ENCODE assay signal across 14 cellular contexts in the genomic region with DNA sequence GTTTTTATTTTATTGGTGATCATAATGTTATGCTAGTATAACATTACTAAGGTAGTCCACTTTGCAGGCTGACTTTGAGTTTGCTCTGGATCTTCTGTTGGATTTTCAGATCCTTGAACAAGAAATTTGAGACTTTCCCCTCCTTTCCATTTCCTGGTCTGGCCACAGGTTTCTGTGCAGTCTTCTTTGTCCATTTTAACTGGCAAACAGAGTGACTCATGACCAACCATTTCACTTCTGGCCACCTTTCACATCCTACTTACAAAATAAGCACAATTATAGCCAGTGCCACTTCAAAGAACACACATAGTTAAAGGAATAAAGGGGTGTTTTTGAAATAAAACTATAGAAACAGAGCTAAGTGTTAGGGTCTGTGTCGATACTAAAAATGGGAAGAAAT. TPM values are rescaled to one million over a fixed set of nuclear protein-coding genes. Genes with fewer than 3 reads are reported as not detected.
DNase-seq lines count a peak whose midpoint lies in the region; ATAC-seq and TF ChIP-seq lines count a peak whose summit lies in the region.
"Had no signal": no experiment of that assay in that cellular context is flagged by ENCODE, and none has a peak within 500 bp of the region (broad histone marks: within the 10 kb centered on the region; RNA-seq: fewer than 3 reads in every experiment).

No MANE protein-coding gene starts in this region.

- H3K4me2 ChIP-seq in PC-3 (ENCODE audit: low read length) = peak overlapping the region; percentile 41

- H3K4me3 Mint-ChIP-seq in MCF 10A (ENCODE audit: unreplicated experiment) (no peak overlapping the region), T-helper 17 cell (no peak overlapping the region)
- H3K4me3 Mint-ChIP-seq: activated CD4-positive, alpha-beta memory T cell treated with anti-CD3 and anti-CD28 coated beads, Interleukin-2, amount 10 ng/mL, durations not matched to agents 7 days and 5 days; H9 had no signal

- TF ChIP-seq POLR2A in breast epithelium (IDR thresholded peaks at IDR 0.05) (no peak), Peyer's patch (IDR thresholded peaks at IDR 0.05) (no peak)

- no peak for TF ChIP-seq CTCF in MCF 10A (IDR thresholded peaks at IDR 0.05; ENCODE audit: unreplicated experiment)
- TF ChIP-seq CTCF in breast epithelium (IDR thresholded peaks at IDR 0.05) = no peak
- TF ChIP-seq CTCF in PC-3 (conservative IDR thresholded peaks at IDR 0.05; ENCODE audit: low read depth, low read length) = no peak
- TF ChIP-seq CTCF in fibroblast of mammary gland (conservative IDR thresholded peaks at IDR 0.05; ENCODE audit: control insufficient read depth, insufficient read depth, low read depth, low read length) = no peak
- no peak for TF ChIP-seq CTCF in Peyer's patch (IDR thresholded peaks at IDR 0.05)

- no peaks in the 10 kb centered on the region for H3K27me3 Mint-ChIP-seq in MCF 10A (ENCODE audit: insufficient read depth, unreplicated experiment)
- H3K27me3 Mint-ChIP-seq in T-helper 17 cell = peaks cover 10% of the 10 kb centered on the region

- H3K4me1 Mint-ChIP-seq in MCF 10A (ENCODE audit: insufficient read depth, unreplicated experiment) = peaks cover 7% of the 10 kb centered on the region
- no peaks in the 10 kb centered on the region for H3K4me1 Mint-ChIP-seq in T-helper 17 cell
- H3K4me1 Mint-ChIP-seq: activated CD4-positive, alpha-beta memory T cell treated with anti-CD3 and anti-CD28 coated beads, Interleukin-2, amount 10 ng/mL, durations not matched to agents 7 days and 5 days had no signal

- no peaks in the 10 kb centered on the region for H3K9me3 Mint-ChIP-seq in MCF 10A (ENCODE audit: unreplicated experiment)
- H3K9me3 Mint-ChIP-seq: activated CD4-positive, alpha-beta memory T cell treated with anti-CD3 and anti-CD28 coated beads, Interleukin-2, amount 10 ng/mL, durations not matched to agents 7 days and 5 days; activated T-helper 2 cell treated with anti-CD3 and anti-CD28 coated beads, Interferon-gamma antibody, Interleukin-2, Interleukin-4, amounts not matched to agents 10 μg/mL and 5 μg/mL and 100 μg/mL, durations not matched to agents 14 hours and 24 hours and 36 hours; H9 had no signal

- H3K4me3 ChIP-seq in breast epithelium (no peak overlapping the region), PC-3 (ENCODE audit: low read length) (no peak overlapping the region), fibroblast of mammary gland (ENCODE audit: control insufficient read depth, low read depth, low read length) (no peak overlapping the region), Peyer's patch (no peak overlapping the region)
- H3K4me3 ChIP-seq: uterus had no signal

- no peaks in the 10 kb centered on the region for H3K9me2 ChIP-seq in PC-3 (replicated peaks; ENCODE audit: low read length)

- no peak overlapping the region for H3K27ac Mint-ChIP-seq in MCF 10A (ENCODE audit: low read depth, unreplicated experiment)
- no peak overlapping the region for H3K27ac Mint-ChIP-seq in T-helper 17 cell
- H3K27ac Mint-ChIP-seq: activated CD4-positive, alpha-beta memory T cell treated with anti-CD3 and anti-CD28 coated beads, Interleukin-2, amount 10 ng/mL, durations not matched to agents 7 days and 5 days; activated T-helper 2 cell treated with anti-CD3 and anti-CD28 coated beads, Interferon-gamma antibody, Interleukin-2, Interleukin-4, amounts not matched to agents 10 μg/mL and 5 μg/mL and 100 μg/mL, durations not matched to agents 14 hours and 24 hours and 36 hours had no signal

- H3K79me2 ChIP-seq in PC-3 (ENCODE audit: low read length) = no peaks in the 10 kb centered on the region

- no peaks in the 10 kb centered on the region for H3K9me3 ChIP-seq in breast epithelium
- H3K9me3 ChIP-seq in PC-3 (ENCODE audit: low read length) = no peaks in the 10 kb centered on the region
- no peaks in the 10 kb centered on the region for H3K9me3 ChIP-seq in T-helper 17 cell (ENCODE audit: control insufficient read depth, low read length, poor library complexity, severe bottlenecking)
- H3K9me3 ChIP-seq in Peyer's patch = no peaks in the 10 kb centered on the region
- H3K9me3 ChIP-seq: uterus had no signal

- H3K4me1 ChIP-seq in breast epithelium (no peaks in the 10 kb centered on the region), PC-3 (ENCODE audit: insufficient read depth, low read length) (peaks cover 14% of the 10 kb centered on the region), Peyer's patch (no peaks in the 10 kb centered on the region)
- H3K4me1 ChIP-seq: uterus had no signal

- no peaks in the 10 kb centered on the region for H4K20me1 ChIP-seq in PC-3 (ENCODE audit: low read length)

- ATAC-seq in PC-3 = peak; percentile 95
- ATAC-seq in T-helper 17 cell = no peak
- no peak for ATAC-seq in HG02870 (IDR thresholded peaks at IDR 0.05; ENCODE audit: unreplicated experiment)
- no peak for ATAC-seq in GM19455 (IDR thresholded peaks at IDR 0.05; ENCODE audit: unreplicated experiment)

- intact Hi-C loops in MCF 10A (cut with micrococcal nuclease) = no loop called here
- intact Hi-C loops in breast epithelium (cut with DNase I; ENCODE audit: low total_unique reads) = no loop called here
- intact Hi-C loops in PC-3 (cut with micrococcal nuclease) = no loop called here

- H3K36me3 Mint-ChIP-seq in MCF 10A (ENCODE audit: insufficient read depth, unreplicated experiment) = no peaks in the 10 kb centered on the region
- no peaks in the 10 kb centered on the region for H3K36me3 Mint-ChIP-seq in T-helper 17 cell (ENCODE audit: low read depth)

- CTCF ChIA-PET in MCF 10A (lab: Yijun Ruan, JAX) (interaction anchor here (0.6 kb wide), 1 partner anchor 1255 kb away, joined by 3 read pairs; no protein-coding TSS in a partner anchor), PC-3 (lab: Charles Lee) (no interaction called here)

- no peaks in the 10 kb centered on the region for H3F3A ChIP-seq in PC-3 (ENCODE audit: low read length, unreplicated experiment)

- BruUV-seq in MCF 10A (replicated peaks; lab: Mats Ljungman, UMichigan) (no TSS peak), PC-3 (replicated peaks; lab: Mats Ljungman, UMichigan) (no TSS peak)

- H3K36me3 ChIP-seq in breast epithelium (no peaks in the 10 kb centered on the region), PC-3 (ENCODE audit: low read depth, low read length) (no peaks in the 10 kb centered on the region), Peyer's patch (no peaks in the 10 kb centered on the region)
- H3K36me3 ChIP-seq: uterus had no signal

- peak; percentile 51 for DNase-seq in MCF 10A (ENCODE audit: unreplicated experiment)
- DNase-seq in breast epithelium (ENCODE audit: low spot score in 2 of 2) = no peak
- peak; percentile 67 for DNase-seq in PC-3
- DNase-seq in fibroblast of mammary gland (ENCODE audit: low read depth) = peak; percentile 64
- no peak for DNase-seq in T-helper 17 cell
- DNase-seq in Peyer's patch = no peak
- DNase-seq: activated CD4-positive, alpha-beta memory T cell treated with anti-CD3 and anti-CD28 coated beads, Interleukin-2, amount 10 ng/mL, durations not matched to agents 7 days and 5 days; H9; NCI-H1436; T-helper 9 cell; uterus had no signal

- H3K27me3 ChIP-seq in breast epithelium (no peaks in the 10 kb centered on the region), PC-3 (ENCODE audit: low read length) (no peaks in the 10 kb centered on the region), Peyer's patch (no peaks in the 10 kb centered on the region)
- H3K27me3 ChIP-seq: uterus had no signal

- H3K27ac ChIP-seq in breast epithelium (no peak overlapping the region), PC-3 (ENCODE audit: low read length) (peak overlapping the region; percentile 23; the same call in 1 of the 2 replicates), Peyer's patch (no peak overlapping the region)
- H3K27ac ChIP-seq: uterus had no signal

- POLR2A ChIA-PET in MCF 10A (lab: Yijun Ruan, JAX) = no interaction called here
- POLR2A ChIA-PET in PC-3 (lab: Charles Lee; ENCODE audit: unreplicated experiment) = no interaction called here

- H3K9ac ChIP-seq in PC-3 (ENCODE audit: low read length) = no peak overlapping the region

- 0 out of 2 replicates have a peak overlapping the region, but pooled peaks have one; percentile 48 for H2AFZ ChIP-seq in PC-3 (ENCODE audit: low read length)

RNA-seq across cellular contexts. Expression of gene ANK2, which starts 8.4 kb away (rescaled TPM):
- 37.4 and 41.2 TPM in 2 replicates for total RNA-seq in MCF 10A (2022)
- total RNA-seq in breast epithelium = 100 to 1,000 TPM in 1 of 3 donors, 10 to 100 TPM in 2; 22.0 to 145 (median 36.7) TPM
- 1.4 and 1.8 TPM in 2 replicates for total RNA-seq in PC-3 (2014; rRNA removed)
- 1 to 10 TPM in 1 of 2 donors, under 1 TPM in 1; 0.25 to 1.2 TPM for total RNA-seq in T-helper 17 cell
- total RNA-seq in Peyer's patch = 10 to 100 TPM in 3 of 4 donors, 1 to 10 TPM in 1; 5.3 to 85.0 (median 21.1) TPM

Comparison
In these comparisons a context has a peak if more than half of its experiments do, and no peak if none do; other contexts are left out.
1. DNase-seq: peak in MCF 10A (single experiment), PC-3 (single experiment) and fibroblast of mammary gland (single experiment); none in breast epithelium (0 of 2), T-helper 17 cell (0 of 3) and Peyer's patch (0 of 3).